In the genomic region with DNA sequence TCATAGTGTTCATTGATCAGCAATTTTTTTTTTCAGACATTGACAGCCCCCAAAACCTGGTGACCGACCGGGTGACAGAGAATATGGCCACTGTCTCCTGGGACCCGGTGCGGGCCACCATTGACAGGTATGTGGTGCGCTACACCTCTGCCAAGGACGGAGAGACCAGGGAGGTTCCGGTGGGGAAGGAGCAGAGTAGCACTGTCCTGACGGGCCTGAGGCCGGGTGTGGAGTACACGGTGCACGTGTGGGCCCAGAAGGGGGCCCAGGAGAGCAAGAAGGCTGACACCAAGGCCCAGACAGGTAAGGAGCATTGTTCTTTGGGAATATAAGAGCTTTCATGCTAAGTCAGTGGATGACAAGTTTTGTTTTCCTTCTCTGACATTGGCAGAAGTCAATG, we compare ENCODE assay signal across 3 cellular contexts.
TF ChIP-seq lines count a peak whose summit lies in the region.

No MANE protein-coding gene starts in this region.

TF ChIP-seq in GM23338, 12 proteins besides CTCF, POLR2A, EP300 and RAD21 (continues in another document):
- TF ChIP-seq EZH2 (IDR thresholded peaks at IDR 0.05; ENCODE audit: low read depth, unreplicated experiment) (no peak), POLR2AphosphoS5 (IDR thresholded peaks at IDR 0.05; ENCODE audit: low read depth) (no peak), ZNF114 (CRISPR knock-in tag; IDR thresholded peaks at IDR 0.05) (no peak), NANOG (IDR thresholded peaks at IDR 0.05; ENCODE audit: borderline replicate concordance) (no peak), STAT1 (IDR thresholded peaks at IDR 0.05; ENCODE audit: unreplicated experiment) (no peak), CREB1 (CRISPR knock-in tag; IDR thresholded peaks at IDR 0.05; ENCODE audit: low read depth) (no peak), ZNF331 (CRISPR knock-in tag; IDR thresholded peaks at IDR 0.05; ENCODE audit: low read depth) (no peak)
- TF ChIP-seq, protein P1, sequence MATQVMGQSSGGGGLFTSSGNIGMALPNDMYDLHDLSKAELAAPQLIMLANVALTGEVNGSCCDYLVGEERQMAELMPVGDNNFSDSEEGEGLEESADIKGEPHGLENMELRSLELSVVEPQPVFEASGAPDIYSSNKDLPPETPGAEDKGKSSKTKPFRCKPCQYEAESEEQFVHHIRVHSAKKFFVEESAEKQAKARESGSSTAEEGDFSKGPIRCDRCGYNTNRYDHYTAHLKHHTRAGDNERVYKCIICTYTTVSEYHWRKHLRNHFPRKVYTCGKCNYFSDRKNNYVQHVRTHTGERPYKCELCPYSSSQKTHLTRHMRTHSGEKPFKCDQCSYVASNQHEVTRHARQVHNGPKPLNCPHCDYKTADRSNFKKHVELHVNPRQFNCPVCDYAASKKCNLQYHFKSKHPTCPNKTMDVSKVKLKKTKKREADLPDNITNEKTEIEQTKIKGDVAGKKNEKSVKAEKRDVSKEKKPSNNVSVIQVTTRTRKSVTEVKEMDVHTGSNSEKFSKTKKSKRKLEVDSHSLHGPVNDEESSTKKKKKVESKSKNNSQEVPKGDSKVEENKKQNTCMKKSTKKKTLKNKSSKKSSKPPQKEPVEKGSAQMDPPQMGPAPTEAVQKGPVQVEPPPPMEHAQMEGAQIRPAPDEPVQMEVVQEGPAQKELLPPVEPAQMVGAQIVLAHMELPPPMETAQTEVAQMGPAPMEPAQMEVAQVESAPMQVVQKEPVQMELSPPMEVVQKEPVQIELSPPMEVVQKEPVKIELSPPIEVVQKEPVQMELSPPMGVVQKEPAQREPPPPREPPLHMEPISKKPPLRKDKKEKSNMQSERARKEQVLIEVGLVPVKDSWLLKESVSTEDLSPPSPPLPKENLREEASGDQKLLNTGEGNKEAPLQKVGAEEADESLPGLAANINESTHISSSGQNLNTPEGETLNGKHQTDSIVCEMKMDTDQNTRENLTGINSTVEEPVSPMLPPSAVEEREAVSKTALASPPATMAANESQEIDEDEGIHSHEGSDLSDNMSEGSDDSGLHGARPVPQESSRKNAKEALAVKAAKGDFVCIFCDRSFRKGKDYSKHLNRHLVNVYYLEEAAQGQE (IDR thresholded peaks at IDR 0.05; ENCODE audit: unreplicated experiment) = no peak

TF ChIP-seq in K562, 482 proteins besides CTCF, POLR2A, EP300 and RAD21:
- TF ChIP-seq RBM17 (IDR thresholded peaks at IDR 0.05; ENCODE audit: borderline replicate concordance, low read depth, low read length) (no peak), NCOA4 (IDR thresholded peaks at IDR 0.05; ENCODE audit: partially characterized antibody) (no peak), FOS (IDR thresholded peaks at IDR 0.05; ENCODE audit: extremely low read depth, insufficient read length) (no peak), RCOR1 (IDR thresholded peaks at IDR 0.05; ENCODE audit: borderline replicate concordance in 1 of 2, low read depth in 2 of 2, low read length in 2 of 2) (no peak), NFXL1 (CRISPR knock-in tag; IDR thresholded peaks at IDR 0.05) (no peak), FOXJ2 (tag; IDR thresholded peaks at IDR 0.05) (no peak), RHOXF2B (CRISPR knock-in tag; conservative IDR thresholded peaks at IDR 0.05) (no peak), NRF1 (conservative IDR thresholded peaks at IDR 0.05 in 1 of 2, IDR thresholded peaks at IDR 0.05 in 1 of 2) (no peak), MXI1 (IDR thresholded peaks at IDR 0.05; ENCODE audit: low read depth, low read length) (no peak), SMAD1 (IDR thresholded peaks at IDR 0.05; ENCODE audit: low read depth, low read length, partially characterized antibody) (no peak), YBX1 (IDR thresholded peaks at IDR 0.05) (no peak), ZKSCAN1 (IDR thresholded peaks at IDR 0.05; ENCODE audit: low read depth, low read length) (no peak), RFX7 (CRISPR knock-in tag; IDR thresholded peaks at IDR 0.05) (no peak), ZFX (CRISPR knock-in tag; IDR thresholded peaks at IDR 0.05) (no peak), EHMT2 (IDR thresholded peaks at IDR 0.05) (no peak)
- TF ChIP-seq, protein P2, sequence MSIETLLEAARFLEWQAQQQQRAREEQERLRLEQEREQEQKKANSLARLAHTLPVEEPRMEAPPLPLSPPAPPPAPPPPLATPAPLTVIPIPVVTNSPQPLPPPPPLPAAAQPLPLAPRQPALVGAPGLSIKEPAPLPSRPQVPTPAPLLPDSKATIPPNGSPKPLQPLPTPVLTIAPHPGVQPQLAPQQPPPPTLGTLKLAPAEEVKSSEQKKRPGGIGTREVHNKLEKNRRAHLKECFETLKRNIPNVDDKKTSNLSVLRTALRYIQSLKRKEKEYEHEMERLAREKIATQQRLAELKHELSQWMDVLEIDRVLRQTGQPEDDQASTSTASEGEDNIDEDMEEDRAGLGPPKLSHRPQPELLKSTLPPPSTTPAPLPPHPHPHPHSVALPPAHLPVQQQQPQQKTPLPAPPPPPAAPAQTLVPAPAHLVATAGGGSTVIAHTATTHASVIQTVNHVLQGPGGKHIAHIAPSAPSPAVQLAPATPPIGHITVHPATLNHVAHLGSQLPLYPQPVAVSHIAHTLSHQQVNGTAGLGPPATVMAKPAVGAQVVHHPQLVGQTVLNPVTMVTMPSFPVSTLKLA (conservative IDR thresholded peaks at IDR 0.05) = no peak

TF ChIP-seq in HepG2, 621 proteins besides CTCF, POLR2A, EP300 and RAD21:
- TF ChIP-seq, protein P3, sequence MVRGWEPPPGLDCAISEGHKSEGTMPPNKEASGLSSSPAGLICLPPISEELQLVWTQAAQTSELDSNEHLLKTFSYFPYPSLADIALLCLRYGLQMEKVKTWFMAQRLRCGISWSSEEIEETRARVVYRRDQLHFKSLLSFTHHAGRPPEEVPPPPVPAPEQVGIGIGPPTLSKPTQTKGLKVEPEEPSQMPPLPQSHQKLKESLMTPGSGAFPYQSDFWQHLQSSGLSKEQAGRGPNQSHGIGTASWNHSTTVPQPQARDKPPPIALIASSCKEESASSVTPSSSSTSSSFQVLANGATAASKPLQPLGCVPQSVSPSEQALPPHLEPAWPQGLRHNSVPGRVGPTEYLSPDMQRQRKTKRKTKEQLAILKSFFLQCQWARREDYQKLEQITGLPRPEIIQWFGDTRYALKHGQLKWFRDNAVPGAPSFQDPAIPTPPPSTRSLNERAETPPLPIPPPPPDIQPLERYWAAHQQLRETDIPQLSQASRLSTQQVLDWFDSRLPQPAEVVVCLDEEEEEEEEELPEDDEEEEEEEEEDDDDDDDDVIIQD (CRISPR knock-in tag; IDR thresholded peaks at IDR 0.05; ENCODE audit: low read depth) = no peak
- TF ChIP-seq ZBTB1 (CRISPR knock-in tag; IDR thresholded peaks at IDR 0.05; ENCODE audit: borderline replicate concordance) (no peak), ZNF367 (CRISPR knock-in tag; IDR thresholded peaks at IDR 0.05; ENCODE audit: borderline replicate concordance) (no peak), ARID2 (CRISPR knock-in tag; IDR thresholded peaks at IDR 0.05; ENCODE audit: borderline replicate concordance) (no peak), NBN (conservative IDR thresholded peaks at IDR 0.05) (no peak), NPAS2 (CRISPR knock-in tag; IDR thresholded peaks at IDR 0.05; ENCODE audit: borderline replicate concordance) (no peak), ZNF253 (CRISPR knock-in tag; IDR thresholded peaks at IDR 0.05; ENCODE audit: borderline replicate concordance) (no peak)
- TF ChIP-seq, protein P4, sequence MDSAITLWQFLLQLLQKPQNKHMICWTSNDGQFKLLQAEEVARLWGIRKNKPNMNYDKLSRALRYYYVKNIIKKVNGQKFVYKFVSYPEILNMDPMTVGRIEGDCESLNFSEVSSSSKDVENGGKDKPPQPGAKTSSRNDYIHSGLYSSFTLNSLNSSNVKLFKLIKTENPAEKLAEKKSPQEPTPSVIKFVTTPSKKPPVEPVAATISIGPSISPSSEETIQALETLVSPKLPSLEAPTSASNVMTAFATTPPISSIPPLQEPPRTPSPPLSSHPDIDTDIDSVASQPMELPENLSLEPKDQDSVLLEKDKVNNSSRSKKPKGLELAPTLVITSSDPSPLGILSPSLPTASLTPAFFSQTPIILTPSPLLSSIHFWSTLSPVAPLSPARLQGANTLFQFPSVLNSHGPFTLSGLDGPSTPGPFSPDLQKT (CRISPR knock-in tag; IDR thresholded peaks at IDR 0.05; ENCODE audit: borderline replicate concordance) = no peak
